25 cellular contexts compared by ENCODE assay signal in the genomic region with DNA sequence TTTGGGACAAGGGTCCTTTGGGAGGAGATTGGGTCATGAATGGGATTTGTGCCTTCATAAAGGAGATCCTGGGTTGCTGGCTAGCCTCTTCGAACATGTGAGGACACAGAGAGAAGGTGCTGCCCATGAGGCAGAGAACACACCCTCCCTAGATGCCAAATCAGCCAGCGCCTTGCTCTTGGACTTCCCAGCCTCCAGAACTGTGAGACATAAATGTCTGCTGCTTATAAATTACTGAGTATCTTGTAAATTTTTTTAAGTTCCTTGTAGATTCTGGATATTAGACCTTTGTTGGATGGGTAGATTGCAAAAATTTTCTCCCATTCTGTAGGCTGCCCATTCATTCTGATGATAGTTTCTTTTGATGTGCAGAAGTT.
DNase-seq lines count a peak whose midpoint lies in the region; ATAC-seq and TF ChIP-seq lines count a peak whose summit lies in the region.
"Had no signal": no experiment of that assay in that cellular context is flagged by ENCODE, and none has a peak within 500 bp of the region (broad histone marks: within the 10 kb centered on the region; RNA-seq: fewer than 3 reads in every experiment).

No MANE protein-coding gene starts in this region.

- H3K36me3 ChIP-seq in BLaER1: no peaks in the 10 kb centered on the region
- H3K36me3 ChIP-seq in MM.1S (replicated peaks; ENCODE audit: insufficient read depth, low read length): no peaks in the 10 kb centered on the region

- no peak overlapping the region for H3K27ac Mint-ChIP-seq in activated CD8-positive, alpha-beta T cell treated with anti-CD3 and anti-CD28 coated beads, Interleukin-2, amount 10 ng/mL, durations not matched to agents 7 days and 5 days
- no peak overlapping the region for H3K27ac Mint-ChIP-seq in activated CD8-positive, alpha-beta T cell treated with anti-CD3 and anti-CD28 coated beads for 36 hours
- H3K27ac Mint-ChIP-seq in osteocyte (ENCODE audit: unreplicated experiment): no peak overlapping the region
- H3K27ac Mint-ChIP-seq: B cell; CD14-positive monocyte; CD4-positive, alpha-beta memory T cell; CD4-positive, CD25-positive, alpha-beta regulatory T cell; CD8-positive, alpha-beta memory T cell had no signal

- DNase-seq in activated CD8-positive, alpha-beta T cell treated with anti-CD3 and anti-CD28 coated beads, Interleukin-2, amount 10 ng/mL, durations not matched to agents 7 days and 5 days: peak; percentile 4
- no peak for DNase-seq in activated CD8-positive, alpha-beta T cell treated with anti-CD3 and anti-CD28 coated beads for 36 hours
- DNase-seq in MM.1S: no peak
- peak; percentile 34 for DNase-seq in osteocyte (ENCODE audit: extremely low spot score, unreplicated experiment)
- no peak for DNase-seq in NCI-H1436 (lab: John Stamatoyannopoulos, UW)
- no peak for DNase-seq in NCI-H345 treated with DMSO at 0.1 percent for 48 hours (lab: John Stamatoyannopoulos, UW; ENCODE audit: unreplicated experiment)
- DNase-seq: AML-193; C1 segment of cervical spinal cord; CD4-positive, alpha-beta memory T cell; CD4-positive, CD25-positive, alpha-beta regulatory T cell; CD8-positive, alpha-beta memory T cell; COR-L47; DMS 273 treated with DMSO at 0.1 percent for 48 hours; DMS153; DMS53; DMS79; DND-41; EL; GDM1 had no signal

- no peaks in the 10 kb centered on the region for H3K9me3 Mint-ChIP-seq in activated CD8-positive, alpha-beta T cell treated with anti-CD3 and anti-CD28 coated beads, Interleukin-2, amount 10 ng/mL, durations not matched to agents 7 days and 5 days (ENCODE audit: insufficient read depth)
- H3K9me3 Mint-ChIP-seq in activated CD8-positive, alpha-beta T cell treated with anti-CD3 and anti-CD28 coated beads for 36 hours: no peaks in the 10 kb centered on the region
- H3K9me3 Mint-ChIP-seq in osteocyte (ENCODE audit: unreplicated experiment): no peaks in the 10 kb centered on the region

- POLR2A ChIA-PET in activated CD8-positive, alpha-beta T cell treated with anti-CD3 and anti-CD28 coated beads, Interleukin-2, amount 10 ng/mL, durations not matched to agents 7 days and 5 days (lab: Charles Lee): no interaction called here
- POLR2A ChIA-PET in activated CD8-positive, alpha-beta T cell treated with anti-CD3 and anti-CD28 coated beads for 36 hours (lab: Charles Lee): no interaction called here

- CTCF ChIA-PET in activated CD8-positive, alpha-beta T cell treated with anti-CD3 and anti-CD28 coated beads, Interleukin-2, amount 10 ng/mL, durations not matched to agents 7 days and 5 days (lab: Charles Lee): interaction anchor here (1.1 kb wide), 1 partner anchor 217 kb away, joined by 3 read pairs; no protein-coding TSS in a partner anchor
- CTCF ChIA-PET in activated CD8-positive, alpha-beta T cell treated with anti-CD3 and anti-CD28 coated beads for 36 hours (lab: Charles Lee): no interaction called here

- no peaks in the 10 kb centered on the region for H3K9me2 ChIP-seq in MM.1S (replicated peaks; ENCODE audit: insufficient read depth, low read length)

- peak overlapping the region; percentile 84 for H2AFZ ChIP-seq in MM.1S (ENCODE audit: low read length)

- H3K4me1 ChIP-seq in BLaER1 (peaks cover 12% of the 10 kb centered on the region), MM.1S (ENCODE audit: low read length) (peaks cover 24% of the 10 kb centered on the region)
- H3K4me1 ChIP-seq: A549 had no signal

- H3K36me3 Mint-ChIP-seq in activated CD8-positive, alpha-beta T cell treated with anti-CD3 and anti-CD28 coated beads, Interleukin-2, amount 10 ng/mL, durations not matched to agents 7 days and 5 days (ENCODE audit: low read depth): no peaks in the 10 kb centered on the region
- H3K36me3 Mint-ChIP-seq in activated CD8-positive, alpha-beta T cell treated with anti-CD3 and anti-CD28 coated beads for 36 hours (ENCODE audit: low read depth): no peaks in the 10 kb centered on the region
- H3K36me3 Mint-ChIP-seq in osteocyte (ENCODE audit: unreplicated experiment): no peaks in the 10 kb centered on the region
- H3K36me3 Mint-ChIP-seq: CD14-positive monocyte; CD4-positive, alpha-beta memory T cell; CD4-positive, CD25-positive, alpha-beta regulatory T cell; CD8-positive, alpha-beta memory T cell had no signal

- H3K27ac ChIP-seq in BLaER1 (no peak overlapping the region), MM.1S (ENCODE audit: low read length) (peak overlapping the region; percentile 88)
- H3K27ac ChIP-seq: 22Rv1, A549 had no signal

- H3K4me3 ChIP-seq in BLaER1: no peak overlapping the region
- peak overlapping the region; percentile 3; the same call in 1 of the 2 replicates for H3K4me3 ChIP-seq in MM.1S (ENCODE audit: low read length)
- H3K4me3 ChIP-seq: A549 had no signal

- no peak for ATAC-seq in activated CD8-positive, alpha-beta T cell treated with anti-CD3 and anti-CD28 coated beads, Interleukin-2, amount 10 ng/mL, durations not matched to agents 7 days and 5 days
- no peak for ATAC-seq in activated CD8-positive, alpha-beta T cell treated with anti-CD3 and anti-CD28 coated beads for 36 hours
- no peak for ATAC-seq in HG02938 (IDR thresholded peaks at IDR 0.05; ENCODE audit: unreplicated experiment)
- ATAC-seq: A549 had no signal

- no peaks in the 10 kb centered on the region for H4K20me1 ChIP-seq in BLaER1
- no peaks in the 10 kb centered on the region for H4K20me1 ChIP-seq in MM.1S (ENCODE audit: insufficient read depth, low read length)

- H3K4me1 Mint-ChIP-seq in activated CD8-positive, alpha-beta T cell treated with anti-CD3 and anti-CD28 coated beads, Interleukin-2, amount 10 ng/mL, durations not matched to agents 7 days and 5 days (ENCODE audit: low read depth): no peaks in the 10 kb centered on the region
- H3K4me1 Mint-ChIP-seq in activated CD8-positive, alpha-beta T cell treated with anti-CD3 and anti-CD28 coated beads for 36 hours (ENCODE audit: low read depth): no peaks in the 10 kb centered on the region
- H3K4me1 Mint-ChIP-seq in osteocyte (ENCODE audit: unreplicated experiment): no peaks in the 10 kb centered on the region
- H3K4me1 Mint-ChIP-seq: B cell; CD14-positive monocyte; CD4-positive, alpha-beta memory T cell; CD8-positive, alpha-beta memory T cell had no signal

- H3K9me3 ChIP-seq in BLaER1: peaks cover 17% of the 10 kb centered on the region
- no peaks in the 10 kb centered on the region for H3K9me3 ChIP-seq in MM.1S (replicated peaks; ENCODE audit: insufficient read depth, low read length)

- H3K4me2 ChIP-seq in BLaER1 (peak overlapping the region; percentile 12; the same call in 1 of the 2 replicates), MM.1S (ENCODE audit: low read depth, low read length) (peak overlapping the region; percentile 40)
- H3K4me2 ChIP-seq: A549 had no signal

- H3F3A ChIP-seq in MM.1S (ENCODE audit: insufficient read depth, low read length): peaks cover 19% of the 10 kb centered on the region

- intact Hi-C loops in activated CD8-positive, alpha-beta T cell treated with anti-CD3 and anti-CD28 coated beads for 36 hours (cut with micrococcal nuclease): no loop called here

- TF ChIP-seq CTCF in activated CD8-positive, alpha-beta T cell treated with anti-CD3 and anti-CD28 coated beads for 36 hours (IDR thresholded peaks at IDR 0.05): no peak
- no peak for TF ChIP-seq CTCF in MM.1S (IDR thresholded peaks at IDR 0.05; ENCODE audit: low read length)
- no peak for TF ChIP-seq CTCF in osteocyte (IDR thresholded peaks at IDR 0.05)

- no peak overlapping the region for H3K4me3 Mint-ChIP-seq in activated CD8-positive, alpha-beta T cell treated with anti-CD3 and anti-CD28 coated beads, Interleukin-2, amount 10 ng/mL, durations not matched to agents 7 days and 5 days
- H3K4me3 Mint-ChIP-seq in activated CD8-positive, alpha-beta T cell treated with anti-CD3 and anti-CD28 coated beads for 36 hours: no peak overlapping the region
- no peak overlapping the region for H3K4me3 Mint-ChIP-seq in osteocyte (ENCODE audit: unreplicated experiment)
- H3K4me3 Mint-ChIP-seq: B cell; CD14-positive monocyte; CD4-positive, alpha-beta memory T cell; CD4-positive, CD25-positive, alpha-beta regulatory T cell; CD8-positive, alpha-beta memory T cell had no signal

- H3K79me2 ChIP-seq in MM.1S (ENCODE audit: low read length): no peaks in the 10 kb centered on the region

- no peaks in the 10 kb centered on the region for H3K27me3 ChIP-seq in BLaER1
- H3K27me3 ChIP-seq in MM.1S (replicated peaks; ENCODE audit: insufficient read depth, low read length): no peaks in the 10 kb centered on the region

- no peaks in the 10 kb centered on the region for H3K27me3 Mint-ChIP-seq in activated CD8-positive, alpha-beta T cell treated with anti-CD3 and anti-CD28 coated beads, Interleukin-2, amount 10 ng/mL, durations not matched to agents 7 days and 5 days (ENCODE audit: low read depth)
- H3K27me3 Mint-ChIP-seq in activated CD8-positive, alpha-beta T cell treated with anti-CD3 and anti-CD28 coated beads for 36 hours: peaks cover 6% of the 10 kb centered on the region
- H3K27me3 Mint-ChIP-seq in osteocyte (ENCODE audit: unreplicated experiment): peaks cover 13% of the 10 kb centered on the region
- H3K27me3 Mint-ChIP-seq: CD4-positive, CD25-positive, alpha-beta regulatory T cell had no signal

- H3K9ac ChIP-seq in BLaER1: no peak overlapping the region
- H3K9ac ChIP-seq in MM.1S (ENCODE audit: low read length): peak overlapping the region; percentile 35; the same call in 1 of the 2 replicates

Comparison
In these comparisons a context has a peak if more than half of its experiments do, and no peak if none do; other contexts are left out.
1. DNase-seq: peak in activated CD8-positive, alpha-beta T cell treated with anti-CD3 and anti-CD28 coated beads, Interleukin-2, amount 10 ng/mL, durations not matched to agents 7 days and 5 days (single experiment) and osteocyte (single experiment); none in activated CD8-positive, alpha-beta T cell treated with anti-CD3 and anti-CD28 coated beads for 36 hours (single experiment), MM.1S (single experiment), NCI-H1436 (single experiment) and NCI-H345 treated with DMSO at 0.1 percent for 48 hours (single experiment).